ENCODE assay signal across 8 cellular contexts in genomic region chr9:105243935-105244273, GRCh38. TPM values are rescaled to one million over a fixed set of nuclear protein-coding genes. Genes with fewer than 3 reads are reported as not detected.
DNase-seq lines count a peak whose midpoint lies in the region; ATAC-seq, FAIRE-seq and TF ChIP-seq lines count a peak whose summit lies in the region.

No MANE protein-coding gene starts in this region.

- FAIRE-seq in A549 (lab: Jason Lieb, UNC) = no peak

- 22% methylated on average over 9 of the region's 9 CpGs for WGBS in A549 (ENCODE audit: missing lambda C conversion rate)
- 26% methylated on average over 9 of the region's 9 CpGs for WGBS in HUES64

- H3K36me3 ChIP-seq in HUES64 (ENCODE audit: insufficient read depth, low read length) (no peaks in the 10 kb centered on the region), mucosa of rectum (ENCODE audit: control insufficient read depth in 2 of 2, insufficient read depth in 2 of 2, low read length in 2 of 2) (no peaks in the 10 kb centered on the region)

- POLR2A ChIA-PET in A549 (lab: Yijun Ruan, JAX) = interaction anchor here (0.7 to 2.4 kb wide), 15 partner anchors 10 to 322 kb away, joined by 3 to 20 read pairs (median 6); partner anchors contain the start of gene ABCA1

- TF ChIP-seq RAD21 in A549 (conservative IDR thresholded peaks at IDR 0.05 in 1 of 2, IDR thresholded peaks at IDR 0.05 in 1 of 2) = no peak

- H3K9me3 ChIP-seq in A549 (no peaks in the 10 kb centered on the region), HUES64 (ENCODE audit: insufficient read depth, low read depth, low read length) (no peaks in the 10 kb centered on the region), mucosa of rectum (ENCODE audit: control insufficient read depth in 2 of 2, low read length in 2 of 2) (no peaks in the 10 kb centered on the region)

- DNase-seq in A549 (ENCODE audit: low read depth in 1 of 2, low spot score in 1 of 2) (no peak), cardiac fibroblast (ENCODE audit: low read depth in 2 of 2) (no peak), DMS153 treated with DMSO at 0.1 percent for 48 hours (lab: John Stamatoyannopoulos, UW; ENCODE audit: unreplicated experiment) (no peak), NCI-H2107 treated with DMSO at 0.1 percent for 48 hours (lab: John Stamatoyannopoulos, UW; ENCODE audit: unreplicated experiment) (no peak), erythroblast (lab: John Stamatoyannopoulos, UW) (no peak)

- H3K9ac ChIP-seq in HUES64 (ENCODE audit: low read depth, low read length) (peak overlapping the region; percentile 85), mucosa of rectum (ENCODE audit: low read depth in 1 of 2, low read length in 2 of 2) (peak overlapping the region; percentile 83 to 94)

- peak overlapping the region; percentile 74 for H3K4me2 ChIP-seq in A549

- ATAC-seq in A549 = no peak
- ATAC-seq in GM21619 (IDR thresholded peaks at IDR 0.05; ENCODE audit: unreplicated experiment) = no peak

- H3K27me3 ChIP-seq in HUES64 (ENCODE audit: insufficient read depth, low read length) (no peaks in the 10 kb centered on the region), mucosa of rectum (ENCODE audit: control insufficient read depth in 2 of 2, insufficient read depth in 2 of 2, low read length in 2 of 2) (no peaks in the 10 kb centered on the region)

- TF ChIP-seq CTCF in A549 (IDR thresholded peaks at IDR 0.05) = no peak
- TF ChIP-seq CTCF in cardiac fibroblast (IDR thresholded peaks at IDR 0.05; ENCODE audit: low read depth, low read length) = no peak

- TF ChIP-seq EP300 in A549 (IDR thresholded peaks at IDR 0.05) = no peak

- H3K4me3 ChIP-seq in A549 = peak overlapping the region; percentile 97
- peak overlapping the region; percentile 88 for H3K4me3 ChIP-seq in HUES64 (ENCODE audit: low read length)
- H3K4me3 ChIP-seq in cardiac fibroblast (replicated peaks in 1 of 2; ENCODE audit: low read depth in 2 of 2, low read length in 2 of 2) = peak overlapping the region; percentile 14 to 83
- H3K4me3 ChIP-seq in mucosa of rectum (ENCODE audit: low read length in 2 of 2) = peak overlapping the region; percentile 75 to 88

- H3K27ac ChIP-seq in A549 (peak overlapping the region; percentile 93 to 95), HUES64 (ENCODE audit: low read depth, low read length) (peak overlapping the region; percentile 82; the same call in 1 of the 2 replicates), mucosa of rectum (ENCODE audit: low read depth in 2 of 2, low read length in 2 of 2) (peak overlapping the region; percentile 92 to 96)

- peaks cover 35% of the 10 kb centered on the region for H3K4me1 ChIP-seq in A549
- peaks cover 63% of the 10 kb centered on the region for H3K4me1 ChIP-seq in HUES64 (ENCODE audit: insufficient read depth, low read length)
- H3K4me1 ChIP-seq in mucosa of rectum (ENCODE audit: control insufficient read depth in 2 of 2, insufficient read depth in 2 of 2, low read length in 2 of 2) = peaks cover 18% of the 10 kb centered on the region in 2 donors

- TF ChIP-seq POLR2A in A549 (IDR thresholded peaks at IDR 0.05; ENCODE audit: low read length) (no peak), erythroblast (IDR thresholded peaks at IDR 0.05; ENCODE audit: low read length) (no peak)

- CTCF ChIA-PET in A549 (lab: Yijun Ruan, JAX) = interaction anchor here (0.6 to 5.5 kb wide), 11 partner anchors 23 to 317 kb away, joined by 3 to 45 read pairs (median 5); no protein-coding TSS in a partner anchor

TF ChIP-seq in A549, 52 proteins besides CTCF, POLR2A, EP300 and RAD21:
- TF ChIP-seq ZSCAN20 (CRISPR knock-in tag; IDR thresholded peaks at IDR 0.05) (no peak), HDAC2 (IDR thresholded peaks at IDR 0.05) (no peak), USF2 (IDR thresholded peaks at IDR 0.05) (0 out of 2 replicates have a peak, but pooled peaks have one; percentile 10), NPAS2 (CRISPR knock-in tag; IDR thresholded peaks at IDR 0.05; ENCODE audit: borderline replicate concordance) (no peak), KDM1A (IDR thresholded peaks at IDR 0.05; ENCODE audit: low read depth) (peak; percentile 31; the same call in 1 of the 2 replicates), PHF8 (IDR thresholded peaks at IDR 0.05; ENCODE audit: borderline replicate concordance, low read depth) (0 out of 2 replicates have a peak, but pooled peaks have one; percentile 33), ZNF302 (CRISPR knock-in tag; IDR thresholded peaks at IDR 0.05) (no peak), HEYL (CRISPR knock-in tag; IDR thresholded peaks at IDR 0.05) (no peak), RCOR1 (IDR thresholded peaks at IDR 0.05; ENCODE audit: low read depth, low read length) (0 out of 2 replicates have a peak, but pooled peaks have one; percentile 68), HOXB13 (CRISPR knock-in tag; IDR thresholded peaks at IDR 0.05; ENCODE audit: low read depth) (no peak), RNF2 (IDR thresholded peaks at IDR 0.05; ENCODE audit: borderline replicate concordance, low read depth) (no peak)

RNA-seq across cellular contexts. Expression of gene SLC44A1, which starts 0.5 kb away (rescaled TPM):
- polyA plus RNA-seq in A549 (2011; rRNA removed) = 19.6 and 38.8 TPM in 2 replicates
- polyA plus RNA-seq in A549 (2012; cell fraction: cytosol; rRNA removed) = 4.9 and 8.1 TPM in 2 replicates
- 2.3 and 3.3 TPM in 2 replicates for polyA plus RNA-seq in A549 (2012; cell fraction: nucleus; rRNA removed)
- polyA plus RNA-seq in A549 (2017; fragmentation: RNase III; extraction: RNeasy Plus Mini Kit Qiagen cat#74134 plus additional on column Dnase treatment) = 22.8 to 33.0 TPM (median 27.2 TPM) in 3 replicates
- 44.0 and 49.7 TPM in 2 replicates for polyA minus RNA-seq in A549 (2011; rRNA and poly(A)+ RNA removed)
- 32.1 TPM for polyA plus RNA-seq in HUES64 (2013, experiment 1 of 2)
- polyA plus RNA-seq in HUES64 (2013, experiment 2 of 2) = 29.0 TPM
